ENCODE assay signal across 8 cellular contexts in genomic region chr2:58258456-58258855, GRCh38. TPM values are rescaled to one million over a fixed set of nuclear protein-coding genes. Genes with fewer than 3 reads are reported as not detected.
DNase-seq lines count a peak whose midpoint lies in the region; ATAC-seq lines count a peak whose summit lies in the region.
"Not testable (repeated sequence)": the region's sequence is repeated elsewhere in the genome, so short reads cannot be mapped to it uniquely, and the experiment has no call there.

No MANE protein-coding gene starts in this region.

- peak; percentile 32 for DNase-seq in T-helper 2 cell treated with Interferon-gamma antibody and Interleukin-4, amounts not matched to agents 5 μg/mL and 100 μg/mL, for 36 hours (ENCODE audit: low spot score)
- peak; percentile 1 for DNase-seq in activated T-cell treated with anti-CD3 and anti-CD28 coated beads for 48 hours (ENCODE audit: low read depth)
- DNase-seq in natural killer cell treated with Interleukin-12 subunit alpha and Interleukin-12 subunit beta and Interleukin-15 and Interleukin-18, amount 100 ng/mL, for 72 hours (ENCODE audit: low spot score), result not testable (repeated sequence)
- peak in 1 of 2 donors; percentile 55 for DNase-seq in stimulated activated effector memory CD8-positive, alpha-beta T cell treated with anti-CD3 and anti-CD28 coated beads, Interleukin-12 subunit alpha, Interleukin-12 subunit beta, amount 100 ng/mL, for 72 hours (ENCODE audit: low spot score in 2 of 2)

- H3K4me1 Mint-ChIP-seq in T-helper 2 cell treated with Interferon-gamma antibody and Interleukin-4, amounts not matched to agents 5 μg/mL and 100 μg/mL, for 36 hours (ENCODE audit: low read depth); natural killer cell treated with Interleukin-12 subunit alpha and Interleukin-12 subunit beta and Interleukin-15 and Interleukin-18, amount 100 ng/mL, for 72 hours (ENCODE audit: low read depth in 2 of 2); stimulated activated effector memory CD8-positive, alpha-beta T cell treated with anti-CD3 and anti-CD28 coated beads, Interleukin-12 subunit alpha, Interleukin-12 subunit beta, amount 100 ng/mL, for 72 hours: not testable (repeated sequence)

- H3K4me3 Mint-ChIP-seq in T-helper 2 cell treated with Interferon-gamma antibody and Interleukin-4, amounts not matched to agents 5 μg/mL and 100 μg/mL, for 36 hours; natural killer cell treated with Interleukin-12 subunit alpha and Interleukin-12 subunit beta and Interleukin-15 and Interleukin-18, amount 100 ng/mL, for 72 hours; stimulated activated effector memory CD8-positive, alpha-beta T cell treated with anti-CD3 and anti-CD28 coated beads, Interleukin-12 subunit alpha, Interleukin-12 subunit beta, amount 100 ng/mL, for 72 hours: not testable (repeated sequence)

- H3K27me3 Mint-ChIP-seq in T-helper 2 cell treated with Interferon-gamma antibody and Interleukin-4, amounts not matched to agents 5 μg/mL and 100 μg/mL, for 36 hours (ENCODE audit: low read depth), result not testable (repeated sequence)
- H3K27me3 Mint-ChIP-seq in natural killer cell treated with Interleukin-12 subunit alpha and Interleukin-12 subunit beta and Interleukin-15 and Interleukin-18, amount 100 ng/mL, for 72 hours, result peaks cover 8 to 16% of the 10 kb centered on the region in 2 donors

- not testable (repeated sequence) for H3K36me3 Mint-ChIP-seq in T-helper 2 cell treated with Interferon-gamma antibody and Interleukin-4, amounts not matched to agents 5 μg/mL and 100 μg/mL, for 36 hours (ENCODE audit: low read depth); natural killer cell treated with Interleukin-12 subunit alpha and Interleukin-12 subunit beta and Interleukin-15 and Interleukin-18, amount 100 ng/mL, for 72 hours; stimulated activated effector memory CD8-positive, alpha-beta T cell treated with anti-CD3 and anti-CD28 coated beads, Interleukin-12 subunit alpha, Interleukin-12 subunit beta, amount 100 ng/mL, for 72 hours

- H3K27ac Mint-ChIP-seq in T-helper 2 cell treated with Interferon-gamma antibody and Interleukin-4, amounts not matched to agents 5 μg/mL and 100 μg/mL, for 36 hours; natural killer cell treated with Interleukin-12 subunit alpha and Interleukin-12 subunit beta and Interleukin-15 and Interleukin-18, amount 100 ng/mL, for 72 hours; stimulated activated effector memory CD8-positive, alpha-beta T cell treated with anti-CD3 and anti-CD28 coated beads, Interleukin-12 subunit alpha, Interleukin-12 subunit beta, amount 100 ng/mL, for 72 hours: not testable (repeated sequence)

- ATAC-seq in GM18502 (IDR thresholded peaks at IDR 0.05; ENCODE audit: poor library complexity, unreplicated experiment) (peak; percentile 91), GM19023 (IDR thresholded peaks at IDR 0.05; ENCODE audit: unreplicated experiment) (peak; percentile 78), HG02798 (IDR thresholded peaks at IDR 0.05; ENCODE audit: poor library complexity, unreplicated experiment) (peak; percentile 70), HG03378 (IDR thresholded peaks at IDR 0.05; ENCODE audit: unreplicated experiment) (peak; percentile 75)
- peak; percentile 88 to 93 for ATAC-seq in natural killer cell treated with Interleukin-12 subunit alpha and Interleukin-12 subunit beta and Interleukin-15 and Interleukin-18, amount 100 ng/mL, for 72 hours
- ATAC-seq in stimulated activated effector memory CD8-positive, alpha-beta T cell treated with anti-CD3 and anti-CD28 coated beads, Interleukin-12 subunit alpha, Interleukin-12 subunit beta, amount 100 ng/mL, for 72 hours, result peak; percentile 99

- H3K9me3 Mint-ChIP-seq in T-helper 2 cell treated with Interferon-gamma antibody and Interleukin-4, amounts not matched to agents 5 μg/mL and 100 μg/mL, for 36 hours, result peaks cover 10% of the 10 kb centered on the region
- not testable (repeated sequence) for H3K9me3 Mint-ChIP-seq in natural killer cell treated with Interleukin-12 subunit alpha and Interleukin-12 subunit beta and Interleukin-15 and Interleukin-18, amount 100 ng/mL, for 72 hours; stimulated activated effector memory CD8-positive, alpha-beta T cell treated with anti-CD3 and anti-CD28 coated beads, Interleukin-12 subunit alpha, Interleukin-12 subunit beta, amount 100 ng/mL, for 72 hours

RNA-seq across cellular contexts. Expression of gene FANCL, which starts 17.3 kb away (rescaled TPM):
- 10 to 100 TPM; 17.6 to 28.0 TPM for total RNA-seq in natural killer cell treated with Interleukin-12 subunit alpha and Interleukin-12 subunit beta and Interleukin-15 and Interleukin-18, amount 100 ng/mL, for 72 hours
